8 cellular contexts compared by ENCODE assay signal in genomic region chrX:153766098-153766817, GRCh38. TPM values are rescaled to one million over a fixed set of nuclear protein-coding genes. Genes with fewer than 3 reads are reported as not detected.
DNase-seq lines count a peak whose midpoint lies in the region; ATAC-seq and TF ChIP-seq lines count a peak whose summit lies in the region.

No MANE protein-coding gene starts in this region.

- no TSS peak for BruUV-seq in MCF 10A (replicated peaks; lab: Mats Ljungman, UMichigan)

- peak; percentile 9; the same call in 2 of the 3 replicates for ATAC-seq in GM23338

- POLR2A ChIA-PET in RWPE1 (lab: Yijun Ruan, JAX; ENCODE audit: low non-redundant PET): interaction anchor here (0.6 kb wide), 1 partner anchor 42 kb away, joined by 3 read pairs; the partner anchor contains the start of gene BCAP31
- POLR2A ChIA-PET in MCF 10A (lab: Yijun Ruan, JAX): interaction anchor here (0.7 to 1.2 kb wide), 2 partner anchors 28 to 39 kb away, joined by 4 to 7 read pairs; partner anchors contain the start of genes IDH3G and SSR4

- peak; percentile 79 for DNase-seq in A172 (ENCODE audit: low spot score)
- DNase-seq in GM23338 (ENCODE audit: low spot score): no peak
- DNase-seq in RWPE1 (ENCODE audit: low spot score): peak; percentile 60
- peak; percentile 66 for DNase-seq in MCF 10A (ENCODE audit: unreplicated experiment)
- peak in 1 of 2 experiments; percentile 27 for DNase-seq in mesothelial cell of epicardium (ENCODE audit: low spot score in 2 of 2, unreplicated experiment in 2 of 2)
- no peak for DNase-seq in SHP77 treated with DMSO at 0.1 percent for 48 hours (lab: John Stamatoyannopoulos, UW)
- no peak for DNase-seq in NCI-H1694 (lab: John Stamatoyannopoulos, UW)

- H3K27ac ChIP-seq in GM23338 (ENCODE audit: low read depth) (no peak overlapping the region), RWPE1 (peak overlapping the region; percentile 91), temporal lobe (ENCODE audit: low read depth, low read length) (peak overlapping the region; percentile 99)

- no peak overlapping the region for H3K4me2 ChIP-seq in GM23338

- H3K4me1 Mint-ChIP-seq in GM23338 (peaks cover 5% of the 10 kb centered on the region; the same call in 2 of the 3 replicates), MCF 10A (ENCODE audit: insufficient read depth, unreplicated experiment) (peaks cover 6% of the 10 kb centered on the region), mesothelial cell of epicardium (peaks cover 10% of the 10 kb centered on the region)

- TF ChIP-seq CTCF in GM23338 (conservative IDR thresholded peaks at IDR 0.05; ENCODE audit: low read depth in 2 of 2) (no peak; a peak in 1 of 4 replicates), RWPE1 (conservative IDR thresholded peaks at IDR 0.05; ENCODE audit: low read depth) (no peak), MCF 10A (IDR thresholded peaks at IDR 0.05; ENCODE audit: unreplicated experiment) (no peak), mesothelial cell of epicardium (IDR thresholded peaks at IDR 0.05; ENCODE audit: unreplicated experiment) (no peak)

- H3K4me3 ChIP-seq in GM23338: no peak overlapping the region

- H4K20me1 ChIP-seq in GM23338 (replicated peaks; ENCODE audit: insufficient read depth): no peaks in the 10 kb centered on the region

- H3K36me3 ChIP-seq in GM23338 (ENCODE audit: insufficient read depth): no peaks in the 10 kb centered on the region

- H3K4me3 Mint-ChIP-seq in GM23338: no peak overlapping the region; the same call in 2 of the 3 replicates
- peak overlapping the region; percentile 53 for H3K4me3 Mint-ChIP-seq in MCF 10A (ENCODE audit: unreplicated experiment)
- peak overlapping the region; percentile 46 for H3K4me3 Mint-ChIP-seq in mesothelial cell of epicardium

- no peaks in the 10 kb centered on the region for H3K27me3 ChIP-seq in GM23338 (ENCODE audit: insufficient read depth)

- intact Hi-C loops in MCF 10A (cut with micrococcal nuclease): no loop called here

- no peaks in the 10 kb centered on the region for H3K9me2 ChIP-seq in GM23338 (ENCODE audit: insufficient read depth)

- no peaks in the 10 kb centered on the region for H3K9me3 Mint-ChIP-seq in GM23338
- no peaks in the 10 kb centered on the region for H3K9me3 Mint-ChIP-seq in MCF 10A (ENCODE audit: unreplicated experiment)
- H3K9me3 Mint-ChIP-seq in mesothelial cell of epicardium: no peaks in the 10 kb centered on the region

- H3F3A ChIP-seq in GM23338 (replicated peaks; ENCODE audit: low read depth): no peaks in the 10 kb centered on the region

- peaks cover 6% of the 10 kb centered on the region for H3K27me3 Mint-ChIP-seq in GM23338 (ENCODE audit: insufficient read depth, low read depth, poor library complexity)
- no peaks in the 10 kb centered on the region for H3K27me3 Mint-ChIP-seq in MCF 10A (ENCODE audit: insufficient read depth, unreplicated experiment)
- no peaks in the 10 kb centered on the region for H3K27me3 Mint-ChIP-seq in mesothelial cell of epicardium (ENCODE audit: low read depth)

- no peaks in the 10 kb centered on the region for H3K79me2 ChIP-seq in GM23338 (replicated peaks; ENCODE audit: insufficient read depth)

- H3K36me3 Mint-ChIP-seq in GM23338 (ENCODE audit: low read depth) (no peaks in the 10 kb centered on the region), MCF 10A (ENCODE audit: insufficient read depth, unreplicated experiment) (no peaks in the 10 kb centered on the region), mesothelial cell of epicardium (no peaks in the 10 kb centered on the region)

- no peak overlapping the region for H3K27ac Mint-ChIP-seq in GM23338
- peak overlapping the region; percentile 49 for H3K27ac Mint-ChIP-seq in MCF 10A (ENCODE audit: low read depth, unreplicated experiment)
- H3K27ac Mint-ChIP-seq in mesothelial cell of epicardium: peak overlapping the region; percentile 74

- H3K4me1 ChIP-seq in GM23338 (ENCODE audit: insufficient read depth): no peaks in the 10 kb centered on the region

- CTCF ChIA-PET in RWPE1 (lab: Yijun Ruan, JAX): no interaction called here
- CTCF ChIA-PET in MCF 10A (lab: Yijun Ruan, JAX): interaction anchor here (0.6 to 6.6 kb wide), 4 partner anchors 44 to 183 kb away, joined by 3 to 51 read pairs (median 4); no protein-coding TSS in a partner anchor

- no peak overlapping the region for H2AFZ ChIP-seq in GM23338

TF ChIP-seq in GM23338, 12 proteins besides CTCF, POLR2A, EP300 and RAD21 (continues in another document):
- TF ChIP-seq JUNB (IDR thresholded peaks at IDR 0.05; ENCODE audit: unreplicated experiment): no peak
- no peak for TF ChIP-seq NANOG (IDR thresholded peaks at IDR 0.05; ENCODE audit: borderline replicate concordance)
- no peak for TF ChIP-seq ZNF331 (CRISPR knock-in tag; IDR thresholded peaks at IDR 0.05; ENCODE audit: low read depth)
- TF ChIP-seq ETS1 (IDR thresholded peaks at IDR 0.05): no peak
- TF ChIP-seq EZH2phosphoT487 (IDR thresholded peaks at IDR 0.05; ENCODE audit: unreplicated experiment): no peak
- TF ChIP-seq EZH2 (IDR thresholded peaks at IDR 0.05; ENCODE audit: low read depth, unreplicated experiment): no peak
- TF ChIP-seq CREB1 (CRISPR knock-in tag; IDR thresholded peaks at IDR 0.05; ENCODE audit: low read depth): no peak
- no peak for TF ChIP-seq REST (IDR thresholded peaks at IDR 0.05; ENCODE audit: unreplicated experiment)
- TF ChIP-seq ZNF114 (CRISPR knock-in tag; IDR thresholded peaks at IDR 0.05): no peak
- no peak for TF ChIP-seq STAT1 (IDR thresholded peaks at IDR 0.05; ENCODE audit: unreplicated experiment)

RNA-seq across cellular contexts. Expression of gene PLXNB3, which starts 2.2 kb away (rescaled TPM):
- 13.8 and 14.3 TPM in 2 replicates for total RNA-seq in A172 (2014; rRNA removed; shearing (Covaris generic))
- 3.2 and 4.1 TPM in 2 replicates for total RNA-seq in GM23338 (2014; rRNA removed; shearing (Covaris generic))
- polyA plus RNA-seq in GM23338 (2016; fragmentation: Nextera tagmentation; extraction: Ambion mirVana): 0.30 and 0.70 TPM in 2 replicates
- total RNA-seq in MCF 10A (2022) (7.2 and 13.5 TPM in 2 replicates), mesothelial cell of epicardium (3.6 to 4.3 TPM (median 4.3 TPM) in 3 replicates), temporal lobe (2.2 TPM)

RNA-seq across cellular contexts. Expression of gene SRPK3, which starts 14.6 kb away (rescaled TPM):
- 0.59 and 2.2 TPM in 2 replicates for total RNA-seq in A172 (2014; rRNA removed; shearing (Covaris generic))
- 0.23 TPM in 1 of 2 replicates, not detected in the other for total RNA-seq in GM23338 (2014; rRNA removed; shearing (Covaris generic))
- 0.15 and 0.19 TPM in 2 replicates for polyA plus RNA-seq in GM23338 (2016; fragmentation: Nextera tagmentation; extraction: Ambion mirVana)
- total RNA-seq in MCF 10A (2022) (not detected in 2 replicates), mesothelial cell of epicardium (0.14 to 0.16 TPM in 2 of 3 replicates, not detected in the other), temporal lobe (0.25 TPM)

RNA-seq across cellular contexts. Expression of gene IDH3G, which starts 27.9 kb away (rescaled TPM):
- total RNA-seq in A172 (2014; rRNA removed; shearing (Covaris generic)): 116 and 127 TPM in 2 replicates
- total RNA-seq in GM23338 (2014; rRNA removed; shearing (Covaris generic)): 43.0 and 49.0 TPM in 2 replicates
- 41.4 and 45.5 TPM in 2 replicates for polyA plus RNA-seq in GM23338 (2016; fragmentation: Nextera tagmentation; extraction: Ambion mirVana)
- total RNA-seq in MCF 10A (2022): 56.5 and 65.4 TPM in 2 replicates
- total RNA-seq in mesothelial cell of epicardium: 49.6 to 55.0 TPM (median 53.5 TPM) in 3 replicates
- 52.1 TPM for total RNA-seq in temporal lobe

RNA-seq across cellular contexts. Expression of gene SSR4, which starts 28.2 kb away (rescaled TPM):
- 227 and 287 TPM in 2 replicates for total RNA-seq in A172 (2014; rRNA removed; shearing (Covaris generic))
- total RNA-seq in GM23338 (2014; rRNA removed; shearing (Covaris generic)): 107 and 168 TPM in 2 replicates
- polyA plus RNA-seq in GM23338 (2016; fragmentation: Nextera tagmentation; extraction: Ambion mirVana): 352 and 404 TPM in 2 replicates
- total RNA-seq in MCF 10A (2022) (328 and 371 TPM in 2 replicates), mesothelial cell of epicardium (213 to 228 TPM (median 214 TPM) in 3 replicates), temporal lobe (50.2 TPM)

RNA-seq across cellular contexts. Expression of gene ABCD1, which starts 41.6 kb away (rescaled TPM):
- 44.7 and 44.8 TPM in 2 replicates for total RNA-seq in A172 (2014; rRNA removed; shearing (Covaris generic))
- 4.0 and 8.9 TPM in 2 replicates for total RNA-seq in GM23338 (2014; rRNA removed; shearing (Covaris generic))
- 2.4 and 2.9 TPM in 2 replicates for polyA plus RNA-seq in GM23338 (2016; fragmentation: Nextera tagmentation; extraction: Ambion mirVana)
- total RNA-seq in MCF 10A (2022): 3.5 and 4.1 TPM in 2 replicates
- 15.4 to 18.3 TPM (median 15.4 TPM) in 3 replicates for total RNA-seq in mesothelial cell of epicardium
- 3.4 TPM for total RNA-seq in temporal lobe

Comparison
In these comparisons a context has a peak if more than half of its experiments do, and no peak if none do; other contexts are left out.
1. DNase-seq: peak in A172 (single experiment), RWPE1 (single experiment) and MCF 10A (single experiment); none in GM23338 (single experiment), SHP77 treated with DMSO at 0.1 percent for 48 hours (single experiment) and NCI-H1694 (single experiment).